8 cellular contexts compared by ENCODE assay signal in genomic region chr3:186930143-186930638, GRCh38.
DNase-seq lines count a peak whose midpoint lies in the region; FAIRE-seq and TF ChIP-seq lines count a peak whose summit lies in the region.

TSS of gene ST6GAL1 (plus strand) at chr3:186930526. CDS start at chr3:187042704, 112,178 bp downstream.

- DNase-seq in GDM1 (lab: John Stamatoyannopoulos, UW) (peak; percentile 46), H54 (ENCODE audit: insufficient read length, low spot score) (peak; percentile 58), MV-4-11 (lab: John Stamatoyannopoulos, UW) (peak; percentile 58), choroid plexus epithelial cell (ENCODE audit: low read depth) (peak; percentile 63), kidney tubule cell (ENCODE audit: low spot score) (peak; percentile 60), NCI-H2081 treated with DMSO at 0.1 percent for 48 hours (lab: John Stamatoyannopoulos, UW) (no peak)
- DNase-seq in activated CD4-positive, alpha-beta T cell treated with anti-CD3 and anti-CD28 coated beads for 1 hour: peak; percentile 43
- peak; percentile 71 for DNase-seq in stimulated activated CD4-positive, alpha-beta T cell treated with anti-CD3 and anti-CD28 coated beads, Interleukin-1b, Interleukin-23, amount 100 ng/mL, for 48 hours

- TF ChIP-seq CTCF in choroid plexus epithelial cell (conservative IDR thresholded peaks at IDR 0.05; ENCODE audit: low read depth, low read length): peak; percentile 45

- no peak for TF ChIP-seq POLR2A in H54 (IDR thresholded peaks at IDR 0.05; ENCODE audit: low read depth, low read length)

- no peak for FAIRE-seq in H54 (lab: Jason Lieb, UNC)

- H3K4me3 ChIP-seq in choroid plexus epithelial cell (ENCODE audit: low read depth, low read length): peak within 1 kb of the TSS; percentile 80
